In the genomic region with DNA sequence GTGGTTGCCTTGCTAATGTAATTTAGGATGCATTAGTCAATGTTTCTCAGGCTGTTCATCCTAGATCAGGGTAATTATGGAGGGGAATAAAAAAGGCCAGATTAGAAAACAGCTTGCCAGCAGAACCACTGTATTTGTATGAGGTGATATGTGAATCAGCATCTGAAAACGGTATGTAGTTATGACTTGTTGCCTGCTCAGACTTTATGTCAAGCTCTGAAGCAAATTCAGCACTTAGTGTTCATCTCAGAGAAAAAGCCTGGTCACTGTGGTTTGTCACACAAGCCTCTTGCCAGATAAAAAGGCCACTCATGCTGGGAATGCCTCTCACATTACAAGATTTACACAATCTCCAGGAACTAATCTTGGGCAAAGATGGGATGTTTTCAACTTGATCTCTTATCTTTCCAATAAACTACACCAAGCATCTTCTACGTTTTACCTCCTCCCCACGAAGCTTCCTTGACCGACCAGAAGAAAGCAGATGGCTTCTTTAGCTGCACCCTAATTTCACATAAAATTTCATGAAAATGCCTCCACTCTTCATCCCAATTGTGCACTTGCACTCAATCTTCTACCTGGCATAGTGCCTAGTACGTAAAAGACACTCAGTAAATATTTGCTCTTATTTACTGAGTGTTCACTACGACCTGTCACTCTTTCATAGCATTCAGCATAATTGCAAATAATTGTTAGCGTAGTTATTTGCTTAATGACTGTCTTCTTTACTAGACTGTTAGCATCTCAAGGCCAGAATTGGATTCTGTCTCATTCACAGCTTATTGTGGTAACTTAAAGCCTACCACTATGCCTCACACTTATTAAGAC, we compare ENCODE assay signal across 9 cellular contexts.
DNase-seq lines count a peak whose midpoint lies in the region; ATAC-seq and TF ChIP-seq lines count a peak whose summit lies in the region.
"Had no signal": no experiment of that assay in that cellular context is flagged by ENCODE, and none has a peak within 500 bp of the region (broad histone marks: within the 10 kb centered on the region; RNA-seq: fewer than 3 reads in every experiment).

No MANE protein-coding gene starts in this region.

- H3K4me2 ChIP-seq in mesendoderm (ENCODE audit: low read length) = no peak overlapping the region

- no peaks in the 10 kb centered on the region for H3K4me1 ChIP-seq in mesendoderm (ENCODE audit: control insufficient read depth, low read depth, low read length)
- H3K4me1 ChIP-seq in heart left ventricle = peaks cover 0 to 5% (median 0%) of the 10 kb centered on the region in 12 donors
- H3K4me1 ChIP-seq in thyroid gland = no peaks in the 10 kb centered on the region

- ATAC-seq in heart left ventricle (no peak), HG03108 (IDR thresholded peaks at IDR 0.05; ENCODE audit: unreplicated experiment) (no peak)

- H3K9ac ChIP-seq in mesendoderm (ENCODE audit: low read length) = no peak overlapping the region

- DNase-seq in Daoy (ENCODE audit: low read depth) (peak; percentile 53), NCI-H1417 treated with DMSO at 0.1 percent for 48 hours (lab: John Stamatoyannopoulos, UW) (peak; percentile 53), mesendoderm (peak; percentile 60), heart left ventricle (no peak), SKM-1 treated with dmso at 0.1 percent for 144 hours (lab: John Stamatoyannopoulos, UW; ENCODE audit: unreplicated experiment) (no peak), thyroid gland (no peak)
- DNase-seq: right lobe of liver had no signal

- intact Hi-C loops in heart left ventricle (cut with DNase I) = no loop called here
- intact Hi-C loops in thyroid gland (cut with DNase I) = no loop called here

- H2BK15ac ChIP-seq in mesendoderm (replicated peaks; ENCODE audit: low read depth) = no peak overlapping the region

- H2BK5ac ChIP-seq in mesendoderm (ENCODE audit: low read length) = no peak overlapping the region

- no peaks in the 10 kb centered on the region for H3K79me2 ChIP-seq in mesendoderm (ENCODE audit: control insufficient read depth, insufficient read depth, low read length)

- no peaks in the 10 kb centered on the region for H3K79me1 ChIP-seq in mesendoderm (ENCODE audit: low read length)

- no peak overlapping the region for H3K18ac ChIP-seq in mesendoderm (ENCODE audit: low read length)

- TF ChIP-seq CTCF in VCaP (conservative IDR thresholded peaks at IDR 0.05) (no peak), heart left ventricle (IDR thresholded peaks at IDR 0.05) (no peak), thyroid gland (IDR thresholded peaks at IDR 0.05) (no peak)

- no peak overlapping the region for H3K23ac ChIP-seq in mesendoderm (ENCODE audit: low read length)

- H3K9me3 ChIP-seq in heart left ventricle = no peaks in the 10 kb centered on the region
- no peaks in the 10 kb centered on the region for H3K9me3 ChIP-seq in thyroid gland
- H3K9me3 ChIP-seq: right lobe of liver had no signal

- H3K36me3 ChIP-seq in mesendoderm (ENCODE audit: control insufficient read depth, insufficient read depth, low read length) (no peaks in the 10 kb centered on the region), heart left ventricle (no peaks in the 10 kb centered on the region), thyroid gland (no peaks in the 10 kb centered on the region)
- H3K36me3 ChIP-seq: right lobe of liver had no signal

- no peak overlapping the region for H4K8ac ChIP-seq in mesendoderm (ENCODE audit: low read depth, low read length)

- no peak overlapping the region for H2BK120ac ChIP-seq in mesendoderm (ENCODE audit: low read depth, low read length)

- H4K5ac ChIP-seq in mesendoderm (ENCODE audit: low read length) = no peak overlapping the region

- H3K27ac ChIP-seq in VCaP = peak overlapping the region; percentile 57
- no peak overlapping the region for H3K27ac ChIP-seq in mesendoderm (ENCODE audit: low read depth, low read length)
- H3K27ac ChIP-seq in heart left ventricle = no peak overlapping the region
- no peak overlapping the region for H3K27ac ChIP-seq in thyroid gland
- H3K27ac ChIP-seq: right lobe of liver had no signal

- no CpG with 5 or more reads among the region's 7 CpGs for WGBS in mesendoderm (ENCODE audit: extremely low coverage, insufficient coverage, low lambda C conversion rate)
- 55 to 84% (median 74%) methylated on average over 7 of the region's 7 CpGs for WGBS in heart left ventricle, 4 donors
- 77 to 80% methylated on average over 7 of the region's 7 CpGs for WGBS in thyroid gland, 2 donors

- TF ChIP-seq POLR2A in heart left ventricle (IDR thresholded peaks at IDR 0.05) = no peak
- TF ChIP-seq POLR2A in thyroid gland (IDR thresholded peaks at IDR 0.05) = no peak

- H3K4ac ChIP-seq in mesendoderm (ENCODE audit: low read depth, low read length) = no peak overlapping the region

- H3K4me3 ChIP-seq in mesendoderm (ENCODE audit: low read length) (no peak overlapping the region), heart left ventricle (no peak overlapping the region), thyroid gland (replicated peaks in 1 of 3) (no peak overlapping the region)
- H3K4me3 ChIP-seq: right lobe of liver had no signal

- H3K27me3 ChIP-seq in mesendoderm (ENCODE audit: insufficient read depth, low read length, poor library complexity) = no peaks in the 10 kb centered on the region
- H3K27me3 ChIP-seq in heart left ventricle = no peaks in the 10 kb centered on the region
- no peaks in the 10 kb centered on the region for H3K27me3 ChIP-seq in thyroid gland
- H3K27me3 ChIP-seq: right lobe of liver had no signal

- H2AK5ac ChIP-seq in mesendoderm (ENCODE audit: low read length) = no peak overlapping the region

- no peak overlapping the region for H3K56ac ChIP-seq in mesendoderm (ENCODE audit: low read length)

Comparison
In these comparisons a context has a peak if more than half of its experiments do, and no peak if none do; other contexts are left out.
1. DNase-seq: peak in Daoy (single experiment), NCI-H1417 treated with DMSO at 0.1 percent for 48 hours (single experiment) and mesendoderm (single experiment); none in heart left ventricle (0 of 5), SKM-1 treated with dmso at 0.1 percent for 144 hours (single experiment) and thyroid gland (0 of 2).